Comparison of ENCODE assay signal across 8 cellular contexts in genomic region chr5:180803181-180804128, GRCh38. TPM values are rescaled to one million over a fixed set of nuclear protein-coding genes. Genes with fewer than 3 reads are reported as not detected.
A peak's percentile ranks its signal among the peaks of the same experiment; 100 is the strongest.
DNase-seq lines count a peak whose midpoint lies in the region; ATAC-seq lines count a peak whose summit lies in the region.

No MANE protein-coding gene starts in this region.

- H3K36me3 Mint-ChIP-seq in activated naive CD8-positive, alpha-beta T cell = no peaks in the 10 kb centered on the region

- H3K27ac ChIP-seq in SJSA1 (peak overlapping the region; percentile 88), right cardiac atrium (ENCODE audit: low read length) (peak overlapping the region; percentile 65), skeletal muscle tissue (ENCODE audit: low read depth, low read length) (peak overlapping the region; percentile 93)

- H3K4me1 ChIP-seq in SJSA1 (replicated peaks) (peaks cover 41% of the 10 kb centered on the region), right cardiac atrium (ENCODE audit: control insufficient read depth, insufficient read depth, low read length) (peaks cover 37% of the 10 kb centered on the region), skeletal muscle tissue (ENCODE audit: control insufficient read depth in 3 of 3, insufficient read depth in 3 of 3, low read length in 3 of 3) (peaks cover 81 to 87% (median 86%) of the 10 kb centered on the region in 3 donors)

- H3K27me3 ChIP-seq in SJSA1 (replicated peaks) (no peaks in the 10 kb centered on the region), right cardiac atrium (ENCODE audit: control insufficient read depth, insufficient read depth) (no peaks in the 10 kb centered on the region), skeletal muscle tissue (ENCODE audit: control insufficient read depth in 3 of 3, insufficient read depth in 3 of 3, low read length in 3 of 3) (no peaks in the 10 kb centered on the region)

- H3K9ac ChIP-seq in skeletal muscle tissue (ENCODE audit: low read depth in 1 of 3, low read length in 3 of 3) = peak overlapping the region; percentile 71 to 88 (median 82)

- peaks cover 37% of the 10 kb centered on the region for H3K36me3 ChIP-seq in SJSA1
- peaks cover 6 to 20% (median 13%) of the 10 kb centered on the region in 3 donors for H3K36me3 ChIP-seq in skeletal muscle tissue (ENCODE audit: control insufficient read depth in 3 of 3, insufficient read depth in 3 of 3, low read length in 3 of 3)

- 40% methylated on average over 41 of the region's 41 CpGs for WGBS in right cardiac atrium

- H3K4me3 ChIP-seq in SJSA1 (peak overlapping the region; percentile 99), right cardiac atrium (ENCODE audit: low read length) (peak overlapping the region; percentile 72), skeletal muscle tissue (ENCODE audit: low read length in 3 of 3) (peak overlapping the region; percentile 63 to 73 (median 72))

- ATAC-seq in GM18868 (IDR thresholded peaks at IDR 0.05; ENCODE audit: unreplicated experiment) (peak; percentile 72), HG03045 (IDR thresholded peaks at IDR 0.05; ENCODE audit: unreplicated experiment) (peak; percentile 60), right cardiac atrium (peak; percentile 42 to 53)

- intact Hi-C loops in right cardiac atrium (cut with DNase I) = loop anchor here in 2 of 4 donors (10.0 kb wide), 2 partner anchors 51 to 61 kb away; partner anchors contain the start of gene ZFP62 (in 1 of the 2)

- no peaks in the 10 kb centered on the region for H3K9me3 ChIP-seq in SJSA1 (replicated peaks)
- no peaks in the 10 kb centered on the region for H3K9me3 ChIP-seq in right cardiac atrium (ENCODE audit: control insufficient read depth, low read length)
- H3K9me3 ChIP-seq in skeletal muscle tissue (ENCODE audit: control insufficient read depth in 3 of 3, low read length in 3 of 3) = no peaks in the 10 kb centered on the region

- H3K27ac Mint-ChIP-seq in activated naive CD8-positive, alpha-beta T cell = peak overlapping the region; percentile 99

- H3K4me1 Mint-ChIP-seq in activated naive CD8-positive, alpha-beta T cell (ENCODE audit: low read depth) = peaks cover 82% of the 10 kb centered on the region

- no peaks in the 10 kb centered on the region for H3K27me3 Mint-ChIP-seq in activated naive CD8-positive, alpha-beta T cell

- no peaks in the 10 kb centered on the region for H3K9me3 Mint-ChIP-seq in activated naive CD8-positive, alpha-beta T cell (ENCODE audit: low read depth)

- peak overlapping the region; percentile 96 for H3K4me3 Mint-ChIP-seq in activated naive CD8-positive, alpha-beta T cell

- DNase-seq in SJSA1 (ENCODE audit: low read depth in 1 of 2, low spot score in 2 of 2) (peak in 1 of 2 experiments; percentile 50), right cardiac atrium (peak; percentile 74 to 91 (median 90)), RKO (ENCODE audit: low spot score) (no peak), HK-2 (ENCODE audit: unreplicated experiment) (no peak)

RNA-seq across cellular contexts. Expression of gene MGAT1, which starts 0.8 kb away (rescaled TPM):
- 123 and 135 TPM in 2 replicates for total RNA-seq in SJSA1 (2014; rRNA removed; shearing (Covaris generic))
- 100 to 1,000 TPM in 1 of 4 donors, 10 to 100 TPM in 3; 74.3 to 119 (median 82.7) TPM for total RNA-seq in right cardiac atrium
- 87.6 TPM for polyA plus RNA-seq in right cardiac atrium
- total RNA-seq in skeletal muscle tissue = 38.1 TPM

RNA-seq across cellular contexts. Expression of gene ZFP62, which starts 57.6 kb away (rescaled TPM):
- 14.3 and 19.8 TPM in 2 replicates for total RNA-seq in SJSA1 (2014; rRNA removed; shearing (Covaris generic))
- total RNA-seq in right cardiac atrium (10 to 100 TPM; 19.7 to 22.8 (median 20.6) TPM), skeletal muscle tissue (16.2 TPM)
- 12.0 TPM for polyA plus RNA-seq in right cardiac atrium

Comparison
In these comparisons a context has a peak if more than half of its experiments do, and no peak if none do; other contexts are left out.
1. DNase-seq: peak in right cardiac atrium (3 of 3); none in RKO (single experiment) and HK-2 (single experiment).
2. Peak in every context shown above with its lines, with median percentiles within 50 percentile points of each other: ATAC-seq, H3K27ac ChIP-seq and H3K4me3 ChIP-seq.